Comparison of ENCODE assay signal across 13 cellular contexts in genomic region chr7:152615052-152615741, GRCh38.
DNase-seq lines count a peak whose midpoint lies in the region; ATAC-seq and TF ChIP-seq lines count a peak whose summit lies in the region.
"Had no signal": no experiment of that assay in that cellular context is flagged by ENCODE, and none has a peak within 500 bp of the region (broad histone marks: within the 10 kb centered on the region; RNA-seq: fewer than 3 reads in every experiment).

No MANE protein-coding gene starts in this region.

- H3K9ac ChIP-seq in parathyroid adenoma, result no peak overlapping the region

- H3K79me2 ChIP-seq in parathyroid adenoma, result no peaks in the 10 kb centered on the region

- WGBS in esophagus squamous epithelium, 2 donors, result 18 to 31% methylated on average over 8 to 12 of the region's 13 CpGs

- H2AFZ ChIP-seq in parathyroid adenoma, result peak overlapping the region; percentile 16

- H3K27ac ChIP-seq in parathyroid adenoma, result no peak overlapping the region
- H3K27ac ChIP-seq in esophagus squamous epithelium, result no peak overlapping the region
- H3K27ac ChIP-seq: ascending aorta, gastrocnemius medialis had no signal

- no peak overlapping the region for H3K4me2 ChIP-seq in parathyroid adenoma (ENCODE audit: low read length)

- no peak for ATAC-seq in activated CD8-positive, alpha-beta T cell treated with anti-CD3 and anti-CD28 coated beads for 36 hours
- ATAC-seq: WTC11 had no signal

- H3K27me3 ChIP-seq in parathyroid adenoma (ENCODE audit: control insufficient read depth, insufficient read depth, low read length), result no peaks in the 10 kb centered on the region
- no peaks in the 10 kb centered on the region for H3K27me3 ChIP-seq in HAP-1 (ENCODE audit: low read depth)
- H3K27me3 ChIP-seq in esophagus squamous epithelium, result no peaks in the 10 kb centered on the region
- H3K27me3 ChIP-seq: ascending aorta, gastrocnemius medialis had no signal

- no peak overlapping the region for H3K27ac Mint-ChIP-seq in activated CD8-positive, alpha-beta T cell treated with anti-CD3 and anti-CD28 coated beads for 36 hours
- no peak overlapping the region for H3K27ac Mint-ChIP-seq in activated CD4-positive, alpha-beta memory T cell treated with anti-CD3 and anti-CD28 coated beads, Interleukin-2, amount 10 ng/mL, durations not matched to agents 7 days and 5 days
- H3K27ac Mint-ChIP-seq: natural killer cell, WTC11 had no signal

- no peaks in the 10 kb centered on the region for H3K9me3 Mint-ChIP-seq in activated CD8-positive, alpha-beta T cell treated with anti-CD3 and anti-CD28 coated beads for 36 hours
- no peaks in the 10 kb centered on the region for H3K9me3 Mint-ChIP-seq in activated CD4-positive, alpha-beta memory T cell treated with anti-CD3 and anti-CD28 coated beads, Interleukin-2, amount 10 ng/mL, durations not matched to agents 7 days and 5 days
- H3K9me3 Mint-ChIP-seq: natural killer cell had no signal

- intact Hi-C loops in activated CD8-positive, alpha-beta T cell treated with anti-CD3 and anti-CD28 coated beads for 36 hours (cut with micrococcal nuclease), result no loop called here
- intact Hi-C loops in esophagus squamous epithelium (cut with DNase I), result no loop called here

- peak; percentile 20 for DNase-seq in ELF-1 (ENCODE audit: low read depth, low spot score)
- DNase-seq in NCI-H446 (lab: John Stamatoyannopoulos, UW), result peak; percentile 56 to 70
- DNase-seq in fibroblast of mammary gland (ENCODE audit: low read depth), result peak; percentile 22
- DNase-seq in activated CD8-positive, alpha-beta T cell treated with anti-CD3 and anti-CD28 coated beads for 36 hours, result no peak
- DNase-seq in HAP-1 (ENCODE audit: low spot score in 2 of 2), result no peak
- DNase-seq in activated CD4-positive, alpha-beta memory T cell treated with anti-CD3 and anti-CD28 coated beads, Interleukin-2, amount 10 ng/mL, durations not matched to agents 7 days and 5 days, result no peak
- DNase-seq in esophagus squamous epithelium (lab: John Stamatoyannopoulos, UW), result no peak
- DNase-seq: gastrocnemius medialis, natural killer cell, NCI-H1048 had no signal

- POLR2A ChIA-PET in activated CD8-positive, alpha-beta T cell treated with anti-CD3 and anti-CD28 coated beads for 36 hours (lab: Charles Lee), result interaction anchor here (0.5 kb wide), 1 partner anchor 920 kb away, joined by 3 read pairs; no protein-coding TSS in a partner anchor
- POLR2A ChIA-PET in activated CD4-positive, alpha-beta memory T cell treated with anti-CD3 and anti-CD28 coated beads, Interleukin-2, amount 10 ng/mL, durations not matched to agents 7 days and 5 days (lab: Charles Lee), result no interaction called here

- H3K36me3 Mint-ChIP-seq in activated CD8-positive, alpha-beta T cell treated with anti-CD3 and anti-CD28 coated beads for 36 hours (ENCODE audit: low read depth), result no peaks in the 10 kb centered on the region
- no peaks in the 10 kb centered on the region for H3K36me3 Mint-ChIP-seq in activated CD4-positive, alpha-beta memory T cell treated with anti-CD3 and anti-CD28 coated beads, Interleukin-2, amount 10 ng/mL, durations not matched to agents 7 days and 5 days (ENCODE audit: low read depth)
- H3K36me3 Mint-ChIP-seq: natural killer cell had no signal

- H3K9me3 ChIP-seq in parathyroid adenoma (ENCODE audit: control insufficient read depth, low read length), result no peaks in the 10 kb centered on the region
- H3K9me3 ChIP-seq in HAP-1, result no peaks in the 10 kb centered on the region
- no peaks in the 10 kb centered on the region for H3K9me3 ChIP-seq in esophagus squamous epithelium
- H3K9me3 ChIP-seq: ascending aorta, gastrocnemius medialis had no signal

- CTCF ChIA-PET in activated CD8-positive, alpha-beta T cell treated with anti-CD3 and anti-CD28 coated beads for 36 hours (lab: Charles Lee), result no interaction called here
- CTCF ChIA-PET in activated CD4-positive, alpha-beta memory T cell treated with anti-CD3 and anti-CD28 coated beads, Interleukin-2, amount 10 ng/mL, durations not matched to agents 7 days and 5 days (lab: Charles Lee), result no interaction called here

- H3K4me1 ChIP-seq in parathyroid adenoma, result no peaks in the 10 kb centered on the region
- H3K4me1 ChIP-seq in HAP-1, result no peaks in the 10 kb centered on the region
- no peaks in the 10 kb centered on the region for H3K4me1 ChIP-seq in esophagus squamous epithelium
- H3K4me1 ChIP-seq: ascending aorta, gastrocnemius medialis had no signal

- no peak for TF ChIP-seq CTCF in fibroblast of mammary gland (conservative IDR thresholded peaks at IDR 0.05; ENCODE audit: control insufficient read depth, insufficient read depth, low read depth, low read length)
- no peak for TF ChIP-seq CTCF in parathyroid adenoma (IDR thresholded peaks at IDR 0.05)
- TF ChIP-seq CTCF in activated CD8-positive, alpha-beta T cell treated with anti-CD3 and anti-CD28 coated beads for 36 hours (IDR thresholded peaks at IDR 0.05), result no peak
- no peak for TF ChIP-seq CTCF in esophagus squamous epithelium (IDR thresholded peaks at IDR 0.05)

- no peak overlapping the region for H3K4me3 Mint-ChIP-seq in activated CD8-positive, alpha-beta T cell treated with anti-CD3 and anti-CD28 coated beads for 36 hours
- no peak overlapping the region for H3K4me3 Mint-ChIP-seq in activated CD4-positive, alpha-beta memory T cell treated with anti-CD3 and anti-CD28 coated beads, Interleukin-2, amount 10 ng/mL, durations not matched to agents 7 days and 5 days
- H3K4me3 Mint-ChIP-seq: natural killer cell, WTC11 had no signal

- no peaks in the 10 kb centered on the region for H3K4me1 Mint-ChIP-seq in activated CD8-positive, alpha-beta T cell treated with anti-CD3 and anti-CD28 coated beads for 36 hours (ENCODE audit: low read depth)
- H3K4me1 Mint-ChIP-seq in activated CD4-positive, alpha-beta memory T cell treated with anti-CD3 and anti-CD28 coated beads, Interleukin-2, amount 10 ng/mL, durations not matched to agents 7 days and 5 days, result no peaks in the 10 kb centered on the region
- H3K4me1 Mint-ChIP-seq: natural killer cell, WTC11 had no signal

- in situ Hi-C loops in HAP-1 (cut with MboI; ENCODE audit: low sequenced_read_pairs), result no loop called here

- H3K36me3 ChIP-seq in parathyroid adenoma (ENCODE audit: control insufficient read depth, insufficient read depth, low read length) (no peaks in the 10 kb centered on the region), HAP-1 (replicated peaks) (no peaks in the 10 kb centered on the region), esophagus squamous epithelium (no peaks in the 10 kb centered on the region)
- H3K36me3 ChIP-seq: ascending aorta, gastrocnemius medialis had no signal

- H3K4me3 ChIP-seq in fibroblast of mammary gland (ENCODE audit: control insufficient read depth, low read depth, low read length) (no peak overlapping the region), parathyroid adenoma (ENCODE audit: low read depth, low read length) (no peak overlapping the region), HAP-1 (no peak overlapping the region), esophagus squamous epithelium (no peak overlapping the region)
- H3K4me3 ChIP-seq: ascending aorta, gastrocnemius medialis had no signal

- no peaks in the 10 kb centered on the region for H3K27me3 Mint-ChIP-seq in activated CD8-positive, alpha-beta T cell treated with anti-CD3 and anti-CD28 coated beads for 36 hours
- no peaks in the 10 kb centered on the region for H3K27me3 Mint-ChIP-seq in activated CD4-positive, alpha-beta memory T cell treated with anti-CD3 and anti-CD28 coated beads, Interleukin-2, amount 10 ng/mL, durations not matched to agents 7 days and 5 days

- no peak for TF ChIP-seq POLR2A in esophagus squamous epithelium (IDR thresholded peaks at IDR 0.05)

Comparison
In these comparisons a context has a peak if more than half of its experiments do, and no peak if none do; other contexts are left out.
1. DNase-seq: peak in ELF-1 (single experiment), NCI-H446 (2 of 2) and fibroblast of mammary gland (single experiment); none in activated CD8-positive, alpha-beta T cell treated with anti-CD3 and anti-CD28 coated beads for 36 hours (single experiment), HAP-1 (0 of 2), activated CD4-positive, alpha-beta memory T cell treated with anti-CD3 and anti-CD28 coated beads, Interleukin-2, amount 10 ng/mL, durations not matched to agents 7 days and 5 days (single experiment) and esophagus squamous epithelium (single experiment).